In the genomic region with DNA sequence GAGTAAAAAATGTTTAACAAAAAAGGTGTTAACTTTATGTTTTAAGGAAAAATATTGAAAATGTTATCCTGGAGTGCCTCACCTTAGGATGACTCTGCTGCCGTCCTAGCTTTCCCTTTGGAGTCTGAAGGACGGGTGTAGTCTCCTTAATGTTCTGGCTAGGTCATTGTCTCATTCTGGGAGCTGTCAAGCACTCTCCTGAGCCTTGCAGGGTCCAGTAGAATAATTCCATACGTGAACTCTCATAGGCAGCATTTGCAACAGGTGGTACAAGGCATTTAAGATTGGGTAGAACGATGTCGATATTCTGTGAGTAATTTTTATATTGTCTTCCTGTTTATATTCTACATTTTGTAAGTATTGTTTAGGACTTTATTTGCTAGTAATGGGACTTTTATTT, we compare ENCODE assay signal across 1 cellular context.
TF ChIP-seq lines count a peak whose summit lies in the region.

No MANE protein-coding gene starts in this region.

TF ChIP-seq in HepG2, 621 proteins besides CTCF, POLR2A, EP300 and RAD21 (continued from another document):
- TF ChIP-seq, protein P1, sequence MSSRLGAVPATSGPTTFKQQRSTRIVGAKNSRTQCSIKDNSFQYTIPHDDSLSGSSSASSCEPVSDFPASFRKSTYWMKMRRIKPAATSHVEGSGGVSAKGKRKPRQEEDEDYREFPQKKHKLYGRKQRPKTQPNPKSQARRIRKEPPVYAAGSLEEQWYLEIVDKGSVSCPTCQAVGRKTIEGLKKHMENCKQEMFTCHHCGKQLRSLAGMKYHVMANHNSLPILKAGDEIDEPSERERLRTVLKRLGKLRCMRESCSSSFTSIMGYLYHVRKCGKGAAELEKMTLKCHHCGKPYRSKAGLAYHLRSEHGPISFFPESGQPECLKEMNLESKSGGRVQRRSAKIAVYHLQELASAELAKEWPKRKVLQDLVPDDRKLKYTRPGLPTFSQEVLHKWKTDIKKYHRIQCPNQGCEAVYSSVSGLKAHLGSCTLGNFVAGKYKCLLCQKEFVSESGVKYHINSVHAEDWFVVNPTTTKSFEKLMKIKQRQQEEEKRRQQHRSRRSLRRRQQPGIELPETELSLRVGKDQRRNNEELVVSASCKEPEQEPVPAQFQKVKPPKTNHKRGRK (CRISPR knock-in tag; IDR thresholded peaks at IDR 0.05): no peak
- TF ChIP-seq ZNF33B (CRISPR knock-in tag; IDR thresholded peaks at IDR 0.05) (no peak), PRPF4 (IDR thresholded peaks at IDR 0.05; ENCODE audit: low read depth, low read length, poor library complexity, severe bottlenecking) (no peak), HMG20A (CRISPR knock-in tag; IDR thresholded peaks at IDR 0.05; ENCODE audit: borderline replicate concordance) (no peak), ZBTB1 (CRISPR knock-in tag; IDR thresholded peaks at IDR 0.05; ENCODE audit: borderline replicate concordance) (no peak), THAP9 (CRISPR knock-in tag; IDR thresholded peaks at IDR 0.05; ENCODE audit: borderline replicate concordance) (no peak), EED (CRISPR knock-in tag; IDR thresholded peaks at IDR 0.05) (no peak), GATA4 (IDR thresholded peaks at IDR 0.05; ENCODE audit: borderline replicate concordance, low read depth) (no peak)
- TF ChIP-seq, protein P2, sequence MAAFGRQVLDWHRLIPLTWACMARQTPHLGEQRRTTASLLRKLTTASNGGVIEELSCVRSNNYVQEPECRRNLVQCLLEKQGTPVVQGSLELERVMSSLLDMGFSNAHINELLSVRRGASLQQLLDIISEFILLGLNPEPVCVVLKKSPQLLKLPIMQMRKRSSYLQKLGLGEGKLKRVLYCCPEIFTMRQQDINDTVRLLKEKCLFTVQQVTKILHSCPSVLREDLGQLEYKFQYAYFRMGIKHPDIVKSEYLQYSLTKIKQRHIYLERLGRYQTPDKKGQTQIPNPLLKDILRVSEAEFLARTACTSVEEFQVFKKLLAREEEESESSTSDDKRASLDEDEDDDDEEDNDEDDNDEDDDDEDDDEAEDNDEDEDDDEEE (CRISPR knock-in tag; IDR thresholded peaks at IDR 0.05): no peak
